ENCODE assay signal across 8 cellular contexts in the genomic region with DNA sequence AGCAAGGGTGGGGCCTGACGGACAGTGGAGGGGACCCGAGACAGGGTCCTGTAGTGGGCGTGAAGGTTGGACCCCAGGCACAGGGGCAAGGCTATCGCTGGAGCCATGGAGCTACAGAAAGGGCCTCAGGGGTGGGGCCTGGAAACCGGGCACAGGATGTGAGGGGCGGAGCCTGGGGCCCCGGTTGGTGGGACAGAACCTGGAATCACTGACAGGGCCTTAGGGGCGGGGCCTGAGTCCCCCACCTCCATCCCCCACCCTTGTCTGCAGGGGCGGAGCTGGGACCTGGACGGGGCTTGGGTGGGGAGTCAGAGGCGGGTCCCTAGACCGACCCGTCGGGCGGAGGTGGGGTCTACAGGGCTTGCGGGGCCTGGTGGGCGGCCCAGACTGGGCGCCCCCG. TPM values are rescaled to one million over a fixed set of nuclear protein-coding genes. Genes with fewer than 3 reads are reported as not detected.
DNase-seq lines count a peak whose midpoint lies in the region; ATAC-seq, FAIRE-seq and TF ChIP-seq lines count a peak whose summit lies in the region.

No MANE protein-coding gene starts in this region.

- peaks cover 23 to 25% (median 24%) of the 10 kb centered on the region in 4 donors for H3K4me1 ChIP-seq in esophagus muscularis mucosa

- CTCF ChIA-PET in GM10248 (lab: Yijun Ruan, JAX): interaction anchor here (1.3 to 1.5 kb wide), 2 partner anchors 53 to 70 kb away, joined by 3 to 5 read pairs; a partner anchor contains a TSS

- H3K4me1 Mint-ChIP-seq in natural killer cell treated with Interleukin-12 subunit alpha and Interleukin-12 subunit beta and Interleukin-15 and Interleukin-18, amount 100 ng/mL, for 72 hours (ENCODE audit: low read depth in 2 of 2): peaks cover 0 to 8% of the 10 kb centered on the region in 2 donors

- peaks cover 5 to 34% (median 22%) of the 10 kb centered on the region in 4 donors for H3K36me3 ChIP-seq in esophagus muscularis mucosa

- DNase-seq in EH (ENCODE audit: low read depth) (peak; percentile 42), OCI-M2 (lab: John Stamatoyannopoulos, UW; ENCODE audit: unreplicated experiment) (peak; percentile 87), esophagus muscularis mucosa (ENCODE audit: extremely low spot score) (peak; percentile 95), GM10248 (ENCODE audit: extremely low spot score) (no peak), RCC 7860 (ENCODE audit: low spot score) (no peak)
- DNase-seq in natural killer cell treated with Interleukin-12 subunit alpha and Interleukin-12 subunit beta and Interleukin-15 and Interleukin-18, amount 100 ng/mL, for 72 hours (ENCODE audit: low spot score): no peak

- 20% methylated on average over 7 of the region's 19 CpGs for WGBS in esophagus muscularis mucosa

- peak overlapping the region; percentile 60 to 71 (median 68) for H3K4me3 ChIP-seq in esophagus muscularis mucosa

- peak overlapping the region in 1 of 2 donors; percentile 35 for H3K27ac Mint-ChIP-seq in natural killer cell treated with Interleukin-12 subunit alpha and Interleukin-12 subunit beta and Interleukin-15 and Interleukin-18, amount 100 ng/mL, for 72 hours

- peak overlapping the region; percentile 66 to 80 (median 76) for H3K27ac ChIP-seq in esophagus muscularis mucosa (replicated peaks in 1 of 4)

- no peak for TF ChIP-seq CTCF in esophagus muscularis mucosa (IDR thresholded peaks at IDR 0.05)
- TF ChIP-seq CTCF in GM10248 (IDR thresholded peaks at IDR 0.05; ENCODE audit: control extremely low read depth, extremely low read depth, low read depth, missing control alignments): no peak

- H3K27me3 ChIP-seq in esophagus muscularis mucosa: no peaks in the 10 kb centered on the region

- H3K27me3 Mint-ChIP-seq in natural killer cell treated with Interleukin-12 subunit alpha and Interleukin-12 subunit beta and Interleukin-15 and Interleukin-18, amount 100 ng/mL, for 72 hours: no peaks in the 10 kb centered on the region

- no peak for FAIRE-seq in RCC 7860 (lab: Jason Lieb, UNC)

- no peak for TF ChIP-seq EP300 in esophagus muscularis mucosa (IDR thresholded peaks at IDR 0.05)

- H3K36me3 Mint-ChIP-seq in natural killer cell treated with Interleukin-12 subunit alpha and Interleukin-12 subunit beta and Interleukin-15 and Interleukin-18, amount 100 ng/mL, for 72 hours: no peaks in the 10 kb centered on the region

- no peaks in the 10 kb centered on the region for H3K9me3 ChIP-seq in esophagus muscularis mucosa

- intact Hi-C loops in esophagus muscularis mucosa (cut with DNase I): no loop called here

- POLR2A ChIA-PET in GM10248 (lab: Yijun Ruan, JAX): interaction anchor here (0.9 kb wide), 1 partner anchor 158 kb away, joined by 3 read pairs; no protein-coding TSS in a partner anchor

- H3K9me3 Mint-ChIP-seq in natural killer cell treated with Interleukin-12 subunit alpha and Interleukin-12 subunit beta and Interleukin-15 and Interleukin-18, amount 100 ng/mL, for 72 hours: no peaks in the 10 kb centered on the region

- ATAC-seq in natural killer cell treated with Interleukin-12 subunit alpha and Interleukin-12 subunit beta and Interleukin-15 and Interleukin-18, amount 100 ng/mL, for 72 hours: peak; percentile 32 to 60
- ATAC-seq in HG03025 (IDR thresholded peaks at IDR 0.05; ENCODE audit: low FRiP score, unreplicated experiment) (no peak), HG02938 (IDR thresholded peaks at IDR 0.05; ENCODE audit: unreplicated experiment) (no peak)

- H3K4me3 Mint-ChIP-seq in natural killer cell treated with Interleukin-12 subunit alpha and Interleukin-12 subunit beta and Interleukin-15 and Interleukin-18, amount 100 ng/mL, for 72 hours: no peak overlapping the region

- no peak for TF ChIP-seq POLR2A in esophagus muscularis mucosa (IDR thresholded peaks at IDR 0.05; ENCODE audit: low read depth)

RNA-seq across cellular contexts. Expression of a gene that starts 26.0 kb away (rescaled TPM):
- total RNA-seq in esophagus muscularis mucosa: 10 to 100 TPM in 3 of 4 donors, 1 to 10 TPM in 1; 9.8 to 23.9 (median 13.4) TPM
- 100 to 1,000 TPM in 1 of 2 donors, 10 to 100 TPM in 1; 62.0 to 107 TPM for total RNA-seq in natural killer cell treated with Interleukin-12 subunit alpha and Interleukin-12 subunit beta and Interleukin-15 and Interleukin-18, amount 100 ng/mL, for 72 hours

RNA-seq across cellular contexts. Expression of a gene that starts 27.8 kb away (rescaled TPM):
- 1 to 10 TPM; 2.9 to 8.9 (median 4.5) TPM for total RNA-seq in esophagus muscularis mucosa
- total RNA-seq in natural killer cell treated with Interleukin-12 subunit alpha and Interleukin-12 subunit beta and Interleukin-15 and Interleukin-18, amount 100 ng/mL, for 72 hours: 10 to 100 TPM; 13.4 to 16.4 TPM

RNA-seq across cellular contexts. Expression of a gene that starts 40.1 kb away (rescaled TPM):
- under 1 TPM in 2 of 4 donors, not detected in 2; 0.66 to 0.69 TPM for total RNA-seq in esophagus muscularis mucosa
- total RNA-seq in natural killer cell treated with Interleukin-12 subunit alpha and Interleukin-12 subunit beta and Interleukin-15 and Interleukin-18, amount 100 ng/mL, for 72 hours: under 1 TPM in 1 of 2 donors, not detected in 1; 0.70 TPM

RNA-seq across cellular contexts. Expression of a gene that starts 49.6 kb away (rescaled TPM):
- total RNA-seq in esophagus muscularis mucosa: not detected
- not detected for total RNA-seq in natural killer cell treated with Interleukin-12 subunit alpha and Interleukin-12 subunit beta and Interleukin-15 and Interleukin-18, amount 100 ng/mL, for 72 hours

RNA-seq across cellular contexts. Expression of a gene that starts 53.3 kb away (rescaled TPM):
- total RNA-seq in esophagus muscularis mucosa: 1 to 10 TPM; 3.0 to 5.5 (median 4.5) TPM
- 10 to 100 TPM; 34.9 to 44.0 TPM for total RNA-seq in natural killer cell treated with Interleukin-12 subunit alpha and Interleukin-12 subunit beta and Interleukin-15 and Interleukin-18, amount 100 ng/mL, for 72 hours

Comparison
In these comparisons a context has a peak if more than half of its experiments do, and no peak if none do; other contexts are left out.
1. DNase-seq: peak in EH (single experiment), OCI-M2 (single experiment) and esophagus muscularis mucosa (single experiment); none in natural killer cell treated with Interleukin-12 subunit alpha and Interleukin-12 subunit beta and Interleukin-15 and Interleukin-18, amount 100 ng/mL, for 72 hours (single experiment), GM10248 (single experiment) and RCC 7860 (single experiment).
2. ATAC-seq: peak in natural killer cell treated with Interleukin-12 subunit alpha and Interleukin-12 subunit beta and Interleukin-15 and Interleukin-18, amount 100 ng/mL, for 72 hours (2 of 2); none in HG03025 (single experiment) and HG02938 (single experiment).